ENCODE assay signal across 1 cellular context in the genomic region with DNA sequence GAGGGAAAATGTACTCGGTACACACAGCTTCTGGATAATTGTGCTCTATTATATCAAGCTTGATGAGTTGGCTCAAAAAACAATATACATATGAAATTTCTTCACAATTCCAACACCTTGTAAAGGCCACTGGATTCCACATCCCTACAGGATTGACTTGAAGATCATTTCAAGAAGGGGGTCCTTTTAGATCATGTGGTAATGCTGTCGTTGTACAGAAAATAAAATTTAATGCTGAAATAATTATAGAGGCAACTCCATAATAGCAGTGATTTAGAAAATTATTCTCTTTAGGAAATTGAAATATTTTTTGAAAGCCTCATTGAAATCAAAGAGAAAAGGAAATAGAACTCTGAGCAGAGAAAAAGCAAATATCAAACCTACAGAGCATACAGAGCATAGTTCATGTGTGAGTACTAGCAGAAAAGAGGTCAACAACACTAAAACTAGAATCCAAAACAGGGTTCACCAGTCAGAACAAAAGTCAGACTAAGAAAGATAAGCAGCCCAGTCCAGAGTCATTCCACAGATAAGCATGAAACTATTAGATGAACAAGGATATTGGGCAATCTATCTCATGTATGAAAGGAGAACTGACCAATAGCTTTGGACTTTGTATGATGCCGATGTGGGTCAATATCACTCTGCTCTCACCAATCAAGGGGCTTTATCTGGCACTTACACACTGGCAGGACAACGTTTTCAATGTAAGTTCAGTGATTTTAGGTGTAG.
TF ChIP-seq lines count a peak whose summit lies in the region.

No MANE protein-coding gene starts in this region.

TF ChIP-seq in HepG2, 621 proteins besides CTCF, POLR2A, EP300 and RAD21 (continued from another document and continues in another):
- TF ChIP-seq, protein P1, sequence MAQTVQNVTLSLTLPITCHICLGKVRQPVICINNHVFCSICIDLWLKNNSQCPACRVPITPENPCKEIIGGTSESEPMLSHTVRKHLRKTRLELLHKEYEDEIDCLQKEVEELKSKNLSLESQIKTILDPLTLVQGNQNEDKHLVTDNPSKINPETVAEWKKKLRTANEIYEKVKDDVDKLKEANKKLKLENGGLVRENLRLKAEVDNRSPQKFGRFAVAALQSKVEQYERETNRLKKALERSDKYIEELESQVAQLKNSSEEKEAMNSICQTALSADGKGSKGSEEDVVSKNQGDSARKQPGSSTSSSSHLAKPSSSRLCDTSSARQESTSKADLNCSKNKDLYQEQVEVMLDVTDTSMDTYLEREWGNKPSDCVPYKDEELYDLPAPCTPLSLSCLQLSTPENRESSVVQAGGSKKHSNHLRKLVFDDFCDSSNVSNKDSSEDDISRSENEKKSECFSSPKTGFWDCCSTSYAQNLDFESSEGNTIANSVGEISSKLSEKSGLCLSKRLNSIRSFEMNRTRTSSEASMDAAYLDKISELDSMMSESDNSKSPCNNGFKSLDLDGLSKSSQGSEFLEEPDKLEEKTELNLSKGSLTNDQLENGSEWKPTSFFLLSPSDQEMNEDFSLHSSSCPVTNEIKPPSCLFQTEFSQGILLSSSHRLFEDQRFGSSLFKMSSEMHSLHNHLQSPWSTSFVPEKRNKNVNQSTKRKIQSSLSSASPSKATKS (CRISPR knock-in tag; IDR thresholded peaks at IDR 0.05): no peak
- TF ChIP-seq CHD4 (IDR thresholded peaks at IDR 0.05; ENCODE audit: borderline replicate concordance, low read length) (peak; percentile 46; the same call in 1 of the 2 replicates), ZNF614 (CRISPR knock-in tag; IDR thresholded peaks at IDR 0.05; ENCODE audit: borderline replicate concordance) (peak; percentile 79), SKI (IDR thresholded peaks at IDR 0.05; ENCODE audit: partially characterized antibody) (peak; percentile 87), ZNF577 (CRISPR knock-in tag; IDR thresholded peaks at IDR 0.05; ENCODE audit: borderline replicate concordance, low read depth) (no peak), GFI1 (CRISPR knock-in tag; IDR thresholded peaks at IDR 0.05; ENCODE audit: borderline replicate concordance) (peak; percentile 71), RXRB (CRISPR knock-in tag; IDR thresholded peaks at IDR 0.05; ENCODE audit: borderline replicate concordance) (peak; percentile 94), ZNF350 (CRISPR knock-in tag; IDR thresholded peaks at IDR 0.05; ENCODE audit: borderline replicate concordance, low read depth) (no peak), BCL6 (CRISPR knock-in tag; IDR thresholded peaks at IDR 0.05) (peak; percentile 93), POGZ (CRISPR knock-in tag; IDR thresholded peaks at IDR 0.05) (peak; percentile 98), REXO4 (CRISPR knock-in tag; IDR thresholded peaks at IDR 0.05; ENCODE audit: borderline replicate concordance) (no peak), ZNF674 (CRISPR knock-in tag; IDR thresholded peaks at IDR 0.05; ENCODE audit: low read depth) (no peak), ZNF3 (CRISPR knock-in tag; IDR thresholded peaks at IDR 0.05) (no peak), ETV5 (CRISPR knock-in tag; IDR thresholded peaks at IDR 0.05; ENCODE audit: borderline replicate concordance) (0 out of 2 replicates have a peak, but pooled peaks have one; percentile 52), KDM6A (CRISPR knock-in tag; IDR thresholded peaks at IDR 0.05; ENCODE audit: low read depth) (peak; percentile 86), SAFB2 (CRISPR knock-in tag; IDR thresholded peaks at IDR 0.05; ENCODE audit: borderline replicate concordance, low read depth) (no peak), FOXJ3 (CRISPR knock-in tag; IDR thresholded peaks at IDR 0.05; ENCODE audit: borderline replicate concordance) (peak; percentile 86; the same call in 1 of the 2 replicates), SALL2 (CRISPR knock-in tag; IDR thresholded peaks at IDR 0.05) (no peak), TEAD3 (CRISPR knock-in tag; optimal IDR thresholded peaks at IDR 0.05; ENCODE audit: borderline replicate concordance) (peak; percentile 59), NR2F1 (CRISPR knock-in tag; IDR thresholded peaks at IDR 0.05) (0 out of 4 replicates have a peak, but pooled peaks of 1 of the 2 experiments have one; percentile 23), ZNF616 (CRISPR knock-in tag; IDR thresholded peaks at IDR 0.05; ENCODE audit: low read depth) (no peak), ZNF891 (CRISPR knock-in tag; IDR thresholded peaks at IDR 0.05) (no peak), MXI1 (IDR thresholded peaks at IDR 0.05; ENCODE audit: borderline replicate concordance, low read depth, low read length) (no peak), HDAC2 (CRISPR knock-in tag; IDR thresholded peaks at IDR 0.05) (peak; percentile 90), HNF4G (IDR thresholded peaks at IDR 0.05; ENCODE audit: borderline replicate concordance, low read depth, low read length) (peak; percentile 93), HNF4G (CRISPR knock-in tag; IDR thresholded peaks at IDR 0.05; ENCODE audit: borderline replicate concordance, low read depth) (peak; percentile 69; the same call in 1 of the 2 replicates), ASH2L (IDR thresholded peaks at IDR 0.05; ENCODE audit: insufficient read length, low read depth, low read length) (peak; percentile 87), THAP11 (CRISPR knock-in tag; IDR thresholded peaks at IDR 0.05) (peak; percentile 26; the same call in 1 of the 2 replicates)
- TF ChIP-seq, protein P2, sequence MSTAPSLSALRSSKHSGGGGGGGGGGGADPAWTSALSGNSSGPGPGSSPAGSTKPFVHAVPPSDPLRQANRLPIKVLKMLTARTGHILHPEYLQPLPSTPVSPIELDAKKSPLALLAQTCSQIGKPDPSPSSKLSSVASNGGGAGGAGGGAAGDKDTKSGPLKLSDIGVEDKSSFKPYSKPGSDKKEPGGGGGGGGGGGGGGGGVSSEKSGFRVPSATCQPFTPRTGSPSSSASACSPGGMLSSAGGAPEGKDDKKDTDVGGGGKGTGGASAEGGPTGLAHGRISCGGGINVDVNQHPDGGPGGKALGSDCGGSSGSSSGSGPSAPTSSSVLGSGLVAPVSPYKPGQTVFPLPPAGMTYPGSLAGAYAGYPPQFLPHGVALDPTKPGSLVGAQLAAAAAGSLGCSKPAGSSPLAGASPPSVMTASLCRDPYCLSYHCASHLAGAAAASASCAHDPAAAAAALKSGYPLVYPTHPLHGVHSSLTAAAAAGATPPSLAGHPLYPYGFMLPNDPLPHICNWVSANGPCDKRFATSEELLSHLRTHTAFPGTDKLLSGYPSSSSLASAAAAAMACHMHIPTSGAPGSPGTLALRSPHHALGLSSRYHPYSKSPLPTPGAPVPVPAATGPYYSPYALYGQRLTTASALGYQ (CRISPR knock-in tag; IDR thresholded peaks at IDR 0.05): peak; percentile 75
- TF ChIP-seq, protein P3, sequence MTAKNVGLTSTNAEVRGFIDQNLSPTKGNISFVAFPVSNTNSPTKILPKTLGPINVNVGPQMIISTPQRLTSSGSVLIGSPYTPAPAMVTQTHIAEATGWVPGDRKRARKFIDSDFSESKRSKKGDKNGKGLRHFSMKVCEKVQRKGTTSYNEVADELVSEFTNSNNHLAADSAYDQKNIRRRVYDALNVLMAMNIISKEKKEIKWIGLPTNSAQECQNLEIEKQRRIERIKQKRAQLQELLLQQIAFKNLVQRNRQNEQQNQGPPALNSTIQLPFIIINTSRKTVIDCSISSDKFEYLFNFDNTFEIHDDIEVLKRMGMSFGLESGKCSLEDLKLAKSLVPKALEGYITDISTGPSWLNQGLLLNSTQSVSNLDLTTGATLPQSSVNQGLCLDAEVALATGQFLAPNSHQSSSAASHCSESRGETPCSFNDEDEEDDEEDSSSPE (CRISPR knock-in tag; IDR thresholded peaks at IDR 0.05): no peak
- TF ChIP-seq, protein P4, sequence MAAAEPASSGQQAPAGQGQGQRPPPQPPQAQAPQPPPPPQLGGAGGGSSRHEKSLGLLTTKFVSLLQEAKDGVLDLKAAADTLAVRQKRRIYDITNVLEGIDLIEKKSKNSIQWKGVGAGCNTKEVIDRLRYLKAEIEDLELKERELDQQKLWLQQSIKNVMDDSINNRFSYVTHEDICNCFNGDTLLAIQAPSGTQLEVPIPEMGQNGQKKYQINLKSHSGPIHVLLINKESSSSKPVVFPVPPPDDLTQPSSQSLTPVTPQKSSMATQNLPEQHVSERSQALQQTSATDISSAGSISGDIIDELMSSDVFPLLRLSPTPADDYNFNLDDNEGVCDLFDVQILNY (CRISPR knock-in tag; conservative IDR thresholded peaks at IDR 0.05): no peak
- TF ChIP-seq, protein P5, sequence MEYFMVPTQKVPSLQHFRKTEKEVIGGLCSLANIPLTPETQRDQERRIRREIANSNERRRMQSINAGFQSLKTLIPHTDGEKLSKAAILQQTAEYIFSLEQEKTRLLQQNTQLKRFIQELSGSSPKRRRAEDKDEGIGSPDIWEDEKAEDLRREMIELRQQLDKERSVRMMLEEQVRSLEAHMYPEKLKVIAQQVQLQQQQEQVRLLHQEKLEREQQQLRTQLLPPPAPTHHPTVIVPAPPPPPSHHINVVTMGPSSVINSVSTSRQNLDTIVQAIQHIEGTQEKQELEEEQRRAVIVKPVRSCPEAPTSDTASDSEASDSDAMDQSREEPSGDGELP (IDR thresholded peaks at IDR 0.05; ENCODE audit: borderline replicate concordance, low read depth): no peak
- TF ChIP-seq, protein P6, sequence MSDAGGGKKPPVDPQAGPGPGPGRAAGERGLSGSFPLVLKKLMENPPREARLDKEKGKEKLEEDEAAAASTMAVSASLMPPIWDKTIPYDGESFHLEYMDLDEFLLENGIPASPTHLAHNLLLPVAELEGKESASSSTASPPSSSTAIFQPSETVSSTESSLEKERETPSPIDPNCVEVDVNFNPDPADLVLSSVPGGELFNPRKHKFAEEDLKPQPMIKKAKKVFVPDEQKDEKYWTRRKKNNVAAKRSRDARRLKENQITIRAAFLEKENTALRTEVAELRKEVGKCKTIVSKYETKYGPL (CRISPR knock-in tag; IDR thresholded peaks at IDR 0.05): no peak
- TF ChIP-seq, protein P7, sequence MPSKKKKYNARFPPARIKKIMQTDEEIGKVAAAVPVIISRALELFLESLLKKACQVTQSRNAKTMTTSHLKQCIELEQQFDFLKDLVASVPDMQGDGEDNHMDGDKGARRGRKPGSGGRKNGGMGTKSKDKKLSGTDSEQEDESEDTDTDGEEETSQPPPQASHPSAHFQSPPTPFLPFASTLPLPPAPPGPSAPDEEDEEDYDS (CRISPR knock-in tag; IDR thresholded peaks at IDR 0.05): peak; percentile 45; the same call in 1 of the 2 replicates
- TF ChIP-seq, protein P8, sequence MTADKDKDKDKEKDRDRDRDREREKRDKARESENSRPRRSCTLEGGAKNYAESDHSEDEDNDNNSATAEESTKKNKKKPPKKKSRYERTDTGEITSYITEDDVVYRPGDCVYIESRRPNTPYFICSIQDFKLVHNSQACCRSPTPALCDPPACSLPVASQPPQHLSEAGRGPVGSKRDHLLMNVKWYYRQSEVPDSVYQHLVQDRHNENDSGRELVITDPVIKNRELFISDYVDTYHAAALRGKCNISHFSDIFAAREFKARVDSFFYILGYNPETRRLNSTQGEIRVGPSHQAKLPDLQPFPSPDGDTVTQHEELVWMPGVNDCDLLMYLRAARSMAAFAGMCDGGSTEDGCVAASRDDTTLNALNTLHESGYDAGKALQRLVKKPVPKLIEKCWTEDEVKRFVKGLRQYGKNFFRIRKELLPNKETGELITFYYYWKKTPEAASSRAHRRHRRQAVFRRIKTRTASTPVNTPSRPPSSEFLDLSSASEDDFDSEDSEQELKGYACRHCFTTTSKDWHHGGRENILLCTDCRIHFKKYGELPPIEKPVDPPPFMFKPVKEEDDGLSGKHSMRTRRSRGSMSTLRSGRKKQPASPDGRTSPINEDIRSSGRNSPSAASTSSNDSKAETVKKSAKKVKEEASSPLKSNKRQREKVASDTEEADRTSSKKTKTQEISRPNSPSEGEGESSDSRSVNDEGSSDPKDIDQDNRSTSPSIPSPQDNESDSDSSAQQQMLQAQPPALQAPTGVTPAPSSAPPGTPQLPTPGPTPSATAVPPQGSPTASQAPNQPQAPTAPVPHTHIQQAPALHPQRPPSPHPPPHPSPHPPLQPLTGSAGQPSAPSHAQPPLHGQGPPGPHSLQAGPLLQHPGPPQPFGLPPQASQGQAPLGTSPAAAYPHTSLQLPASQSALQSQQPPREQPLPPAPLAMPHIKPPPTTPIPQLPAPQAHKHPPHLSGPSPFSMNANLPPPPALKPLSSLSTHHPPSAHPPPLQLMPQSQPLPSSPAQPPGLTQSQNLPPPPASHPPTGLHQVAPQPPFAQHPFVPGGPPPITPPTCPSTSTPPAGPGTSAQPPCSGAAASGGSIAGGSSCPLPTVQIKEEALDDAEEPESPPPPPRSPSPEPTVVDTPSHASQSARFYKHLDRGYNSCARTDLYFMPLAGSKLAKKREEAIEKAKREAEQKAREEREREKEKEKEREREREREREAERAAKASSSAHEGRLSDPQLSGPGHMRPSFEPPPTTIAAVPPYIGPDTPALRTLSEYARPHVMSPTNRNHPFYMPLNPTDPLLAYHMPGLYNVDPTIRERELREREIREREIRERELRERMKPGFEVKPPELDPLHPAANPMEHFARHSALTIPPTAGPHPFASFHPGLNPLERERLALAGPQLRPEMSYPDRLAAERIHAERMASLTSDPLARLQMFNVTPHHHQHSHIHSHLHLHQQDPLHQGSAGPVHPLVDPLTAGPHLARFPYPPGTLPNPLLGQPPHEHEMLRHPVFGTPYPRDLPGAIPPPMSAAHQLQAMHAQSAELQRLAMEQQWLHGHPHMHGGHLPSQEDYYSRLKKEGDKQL (CRISPR knock-in tag; IDR thresholded peaks at IDR 0.05; ENCODE audit: low read depth): peak; percentile 27; the same call in 1 of the 2 replicates
- TF ChIP-seq, protein P9, sequence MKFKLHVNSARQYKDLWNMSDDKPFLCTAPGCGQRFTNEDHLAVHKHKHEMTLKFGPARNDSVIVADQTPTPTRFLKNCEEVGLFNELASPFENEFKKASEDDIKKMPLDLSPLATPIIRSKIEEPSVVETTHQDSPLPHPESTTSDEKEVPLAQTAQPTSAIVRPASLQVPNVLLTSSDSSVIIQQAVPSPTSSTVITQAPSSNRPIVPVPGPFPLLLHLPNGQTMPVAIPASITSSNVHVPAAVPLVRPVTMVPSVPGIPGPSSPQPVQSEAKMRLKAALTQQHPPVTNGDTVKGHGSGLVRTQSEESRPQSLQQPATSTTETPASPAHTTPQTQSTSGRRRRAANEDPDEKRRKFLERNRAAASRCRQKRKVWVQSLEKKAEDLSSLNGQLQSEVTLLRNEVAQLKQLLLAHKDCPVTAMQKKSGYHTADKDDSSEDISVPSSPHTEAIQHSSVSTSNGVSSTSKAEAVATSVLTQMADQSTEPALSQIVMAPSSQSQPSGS (CRISPR knock-in tag; IDR thresholded peaks at IDR 0.05): peak; percentile 79; the same call in 1 of the 2 replicates
- TF ChIP-seq, protein P10, sequence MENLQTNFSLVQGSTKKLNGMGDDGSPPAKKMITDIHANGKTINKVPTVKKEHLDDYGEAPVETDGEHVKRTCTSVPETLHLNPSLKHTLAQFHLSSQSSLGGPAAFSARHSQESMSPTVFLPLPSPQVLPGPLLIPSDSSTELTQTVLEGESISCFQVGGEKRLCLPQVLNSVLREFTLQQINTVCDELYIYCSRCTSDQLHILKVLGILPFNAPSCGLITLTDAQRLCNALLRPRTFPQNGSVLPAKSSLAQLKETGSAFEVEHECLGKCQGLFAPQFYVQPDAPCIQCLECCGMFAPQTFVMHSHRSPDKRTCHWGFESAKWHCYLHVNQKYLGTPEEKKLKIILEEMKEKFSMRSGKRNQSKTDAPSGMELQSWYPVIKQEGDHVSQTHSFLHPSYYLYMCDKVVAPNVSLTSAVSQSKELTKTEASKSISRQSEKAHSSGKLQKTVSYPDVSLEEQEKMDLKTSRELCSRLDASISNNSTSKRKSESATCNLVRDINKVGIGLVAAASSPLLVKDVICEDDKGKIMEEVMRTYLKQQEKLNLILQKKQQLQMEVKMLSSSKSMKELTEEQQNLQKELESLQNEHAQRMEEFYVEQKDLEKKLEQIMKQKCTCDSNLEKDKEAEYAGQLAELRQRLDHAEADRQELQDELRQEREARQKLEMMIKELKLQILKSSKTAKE (CRISPR knock-in tag; IDR thresholded peaks at IDR 0.05; ENCODE audit: borderline replicate concordance): 0 out of 2 replicates have a peak, but pooled peaks have one; percentile 47
